30 cellular contexts compared by ENCODE assay signal in the genomic region with DNA sequence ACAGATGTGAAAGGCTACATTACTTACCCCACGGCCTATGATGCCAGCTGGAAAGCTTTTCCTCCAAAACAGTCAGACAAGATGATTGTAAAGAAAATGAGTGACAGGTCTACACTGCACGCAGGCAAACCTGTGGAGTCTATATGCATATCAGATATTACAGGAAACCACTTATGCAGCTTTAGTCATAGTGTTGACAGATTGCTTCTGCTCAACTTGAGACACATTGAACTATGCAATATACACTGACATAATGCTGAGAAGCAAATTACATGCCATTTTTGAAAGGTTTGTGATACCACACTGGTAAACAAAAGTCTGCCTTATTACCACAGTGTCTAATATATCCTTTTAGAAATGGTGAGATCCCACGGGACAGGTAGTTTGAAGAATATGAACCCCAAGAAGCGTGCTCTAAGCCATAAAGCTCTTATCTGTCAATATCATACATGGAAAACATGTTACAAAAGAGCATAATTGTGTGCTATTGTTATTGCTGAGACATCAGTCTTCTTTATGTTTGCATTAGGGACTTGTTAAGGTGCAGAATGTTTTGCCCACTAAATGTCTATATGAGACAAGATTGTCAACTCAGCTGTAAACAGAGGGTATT.
"Had no signal": no experiment of that assay in that cellular context is flagged by ENCODE, and none has a peak within 500 bp of the region (broad histone marks: within the 10 kb centered on the region; RNA-seq: fewer than 3 reads in every experiment).

No MANE protein-coding gene starts in this region.

- H3K9me3 ChIP-seq: esophagus squamous epithelium, lower lobe of right lung, psoas muscle, sigmoid colon, upper lobe of right lung had no signal

- ATAC-seq: activated CD4-positive, alpha-beta T cell treated with anti-CD3 and anti-CD28 coated beads for 36 hours; activated CD8-positive, alpha-beta memory T cell treated with anti-CD3 and anti-CD28 coated beads, Interleukin-2, amount 10 ng/mL, durations not matched to agents 7 days and 5 days; activated CD8-positive, alpha-beta T cell treated with anti-CD3 and anti-CD28 coated beads, Interleukin-2, amount 10 ng/mL, durations not matched to agents 7 days and 5 days; activated naive CD4-positive, alpha-beta T cell treated with anti-CD3 and anti-CD28 coated beads, Interleukin-2, amount 50 U/mL, for 72 hours; activated T-cell treated with anti-CD3 and anti-CD28 coated beads, Interleukin-2, amount 50 U/mL, for 72 hours; left lobe of liver; lower lobe of right lung; naive thymus-derived CD8-positive, alpha-beta T cell; psoas muscle; stimulated activated memory B cell treated with anti-CD40 and anti-IgM and Interleukin-4, amounts not matched to agents 10 μg/mL and 1 μg/mL and 100 μg/mL, for 72 hours; stimulated activated naive CD8-positive, alpha-beta T cell treated with anti-CD3 and anti-CD28 coated beads, Interleukin-15, amount 100 ng/mL, for 72 hours; upper lobe of right lung had no signal

- H3K4me1 ChIP-seq: esophagus squamous epithelium, lower lobe of right lung, neural progenitor cell, parathyroid adenoma, psoas muscle, sigmoid colon, upper lobe of right lung had no signal

- DNase-seq: activated B cell treated with CpG ODN at 0.5 μM for 24 hours; activated CD4-positive, alpha-beta T cell treated with anti-CD3 and anti-CD28 coated beads for 36 hours; activated CD8-positive, alpha-beta memory T cell treated with anti-CD3 and anti-CD28 coated beads, Interleukin-2, amount 10 ng/mL, durations not matched to agents 7 days and 5 days; activated CD8-positive, alpha-beta T cell treated with anti-CD3 and anti-CD28 coated beads, Interleukin-2, amount 10 ng/mL, durations not matched to agents 7 days and 5 days; activated naive CD4-positive, alpha-beta T cell; activated T-cell treated with anti-CD3 and anti-CD28 coated beads, Interleukin-2, amount 50 U/mL, for 72 hours; dermis blood vessel endothelial cell; effector CD4-positive, alpha-beta T cell; esophagus squamous epithelium; foreskin melanocyte; kidney glomerular epithelial cell; lower lobe of right lung; mesenchymal stem cell; naive thymus-derived CD8-positive, alpha-beta T cell; occipital lobe; psoas muscle; sigmoid colon; small intestine; stimulated activated CD4-positive, alpha-beta T cell treated with anti-CD3 and anti-CD28 coated beads, Interleukin-1b, Interleukin-23, amount 100 ng/mL, for 48 hours; stimulated activated CD4-positive, alpha-beta T cell treated with anti-CD3 and anti-CD28 coated beads, Interleukin-4, amount 100 ng/mL, for 4 hours; stimulated activated CD8-positive, alpha-beta memory T cell treated with anti-CD3 and anti-CD28 coated beads, Interleukin-4, amount 100 ng/mL, for 48 hours; stimulated activated naive CD8-positive, alpha-beta T cell treated with anti-CD3 and anti-CD28 coated beads, Interleukin-15, amount 100 ng/mL, for 72 hours; substantia nigra; upper lobe of right lung had no signal

- H3K36me3 ChIP-seq: esophagus squamous epithelium, lower lobe of right lung, neural progenitor cell, sigmoid colon, upper lobe of right lung had no signal

- H3K27me3 ChIP-seq: esophagus squamous epithelium, neural progenitor cell, sigmoid colon, upper lobe of right lung had no signal

- H3K4me3 ChIP-seq: esophagus squamous epithelium, lower lobe of right lung, neural progenitor cell, psoas muscle, sigmoid colon, upper lobe of right lung had no signal

- H3K27ac ChIP-seq: epithelial cell of prostate, esophagus squamous epithelium, lower lobe of right lung, neural progenitor cell, parathyroid adenoma, psoas muscle, sigmoid colon, upper lobe of right lung had no signal
